Comparison of ENCODE assay signal across 8 cellular contexts in the genomic region with DNA sequence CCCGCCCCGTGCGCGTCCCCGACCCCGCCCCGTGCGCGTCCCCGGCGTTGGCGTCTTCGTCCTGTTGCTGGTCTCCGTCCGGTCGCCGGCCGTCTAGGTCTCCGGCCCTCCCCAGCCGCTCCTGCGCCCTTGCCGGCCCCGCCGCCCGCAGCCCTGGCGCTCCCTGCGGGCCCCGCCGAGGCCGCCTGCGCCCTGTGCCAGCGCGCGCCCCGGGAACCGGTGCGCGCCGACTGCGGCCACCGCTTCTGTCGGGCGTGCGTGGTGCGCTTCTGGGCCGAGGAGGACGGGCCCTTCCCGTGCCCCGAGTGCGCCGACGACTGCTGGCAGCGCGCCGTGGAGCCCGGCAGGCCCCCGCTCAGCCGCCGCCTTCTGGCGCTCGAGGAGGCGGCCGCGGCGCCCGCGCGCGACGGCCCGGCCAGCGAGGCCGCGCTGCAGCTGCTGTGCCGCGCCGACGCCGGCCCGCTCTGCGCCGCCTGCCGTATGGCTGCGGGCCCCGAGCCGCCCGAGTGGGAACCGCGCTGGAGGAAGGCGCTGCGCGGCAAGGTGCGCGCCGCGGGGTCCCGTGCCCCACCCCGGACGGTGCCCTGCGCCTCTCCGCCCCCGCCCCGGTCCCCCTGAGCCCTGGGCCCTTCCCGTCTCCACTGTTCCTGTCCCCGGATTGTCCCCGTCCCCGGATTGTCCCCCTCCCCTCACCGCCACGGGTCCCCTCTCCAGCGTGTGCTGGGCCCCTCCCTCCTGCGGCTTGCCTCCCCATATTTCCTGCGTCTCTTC. TPM values are rescaled to one million over a fixed set of nuclear protein-coding genes. Genes with fewer than 3 reads are reported as not detected.
DNase-seq lines count a peak whose midpoint lies in the region; ATAC-seq and TF ChIP-seq lines count a peak whose summit lies in the region.

A gene (plus strand): TSS at position 47 of the 771 bp plus-strand sequence.

- no peak for TF ChIP-seq CTCF in DND-41 (IDR thresholded peaks at IDR 0.05; ENCODE audit: borderline replicate concordance, extremely low read depth, low read length, poor library complexity, severe bottlenecking)

- in situ Hi-C loops in endometrial microvascular endothelial cells (cut with HindIII; ENCODE audit: inconsistent ontology term, low pct_unique_long_range_greater_than_20kb, low sequenced_read_pairs) = no loop called here

- H3K4me1 Mint-ChIP-seq in stimulated activated naive B cell treated with anti-CD40 and anti-IgM and Interleukin-4, amounts not matched to agents 10 μg/mL and 1 μg/mL and 100 μg/mL, for 72 hours = peaks cover 26 to 32% of the 10 kb centered on the region in 2 donors

- peak within 1 kb of the TSS; percentile 98 to 99 for H3K4me3 Mint-ChIP-seq in stimulated activated naive B cell treated with anti-CD40 and anti-IgM and Interleukin-4, amounts not matched to agents 10 μg/mL and 1 μg/mL and 100 μg/mL, for 72 hours

- H3K27me3 Mint-ChIP-seq in stimulated activated naive B cell treated with anti-CD40 and anti-IgM and Interleukin-4, amounts not matched to agents 10 μg/mL and 1 μg/mL and 100 μg/mL, for 72 hours = no peaks in the 10 kb centered on the region

- H3K9me3 ChIP-seq in DND-41 (ENCODE audit: insufficient read depth, low read length, severe bottlenecking) (no peaks in the 10 kb centered on the region), HUES6 (ENCODE audit: control insufficient read depth, insufficient read depth, low read depth, low read length) (no peaks in the 10 kb centered on the region), mucosa of rectum (ENCODE audit: control insufficient read depth in 2 of 2, low read length in 2 of 2) (no peaks in the 10 kb centered on the region)

- H3K27me3 ChIP-seq in DND-41 (ENCODE audit: insufficient read depth, low read length, poor library complexity) = no peaks in the 10 kb centered on the region
- H3K27me3 ChIP-seq in HUES6 (ENCODE audit: control insufficient read depth, insufficient read depth, low read length) = no peaks in the 10 kb centered on the region
- no peaks in the 10 kb centered on the region for H3K27me3 ChIP-seq in mucosa of rectum (ENCODE audit: control insufficient read depth in 2 of 2, insufficient read depth in 2 of 2, low read length in 2 of 2)

- ATAC-seq in DND-41 (ENCODE audit: insufficient read depth, low read depth) (peak; percentile 60), GM21423 (IDR thresholded peaks at IDR 0.05; ENCODE audit: unreplicated experiment) (peak; percentile 66)
- ATAC-seq in stimulated activated naive B cell treated with anti-CD40 and anti-IgM and Interleukin-4, amounts not matched to agents 10 μg/mL and 1 μg/mL and 100 μg/mL, for 72 hours (replicated peaks) = peak; percentile 66 to 75

- peak within 1 kb of the TSS; percentile 100 for H3K27ac Mint-ChIP-seq in stimulated activated naive B cell treated with anti-CD40 and anti-IgM and Interleukin-4, amounts not matched to agents 10 μg/mL and 1 μg/mL and 100 μg/mL, for 72 hours

- H3K4me3 ChIP-seq in DND-41 (ENCODE audit: low read depth in 1 of 2, low read length in 2 of 2) (peak within 1 kb of the TSS; percentile 97 to 100), HUES6 (ENCODE audit: low read depth, low read length) (peak within 1 kb of the TSS; percentile 97), mucosa of rectum (ENCODE audit: low read length in 2 of 2) (peak within 1 kb of the TSS; percentile 95)

- DNase-seq in DND-41 (peak; percentile 82), SIG-M5 treated with dmso at 0.1 percent for 504 hours (lab: John Stamatoyannopoulos, UW; ENCODE audit: unreplicated experiment) (no peak)
- peak; percentile 81 to 83 for DNase-seq in activated CD4-positive, alpha-beta T cell treated with anti-CD3 and anti-CD28 coated beads for 4 hours
- no peak for DNase-seq in stimulated activated naive B cell treated with anti-CD40 and anti-IgM and Interleukin-4, amounts not matched to agents 10 μg/mL and 1 μg/mL and 100 μg/mL, for 72 hours

- peak within 1 kb of the TSS; percentile 76 for H2AFZ ChIP-seq in DND-41 (ENCODE audit: low read depth, low read length)

- H3K9ac ChIP-seq in DND-41 (ENCODE audit: low read depth, low read length) (peak within 1 kb of the TSS; percentile 98), HUES6 (ENCODE audit: low read length) (peak within 1 kb of the TSS; percentile 94), mucosa of rectum (ENCODE audit: low read depth in 1 of 2, low read length in 2 of 2) (peak within 1 kb of the TSS; percentile 80 to 98)

- H3K27ac ChIP-seq in DND-41 (ENCODE audit: low read length) (peak within 1 kb of the TSS; percentile 91), HUES6 (ENCODE audit: low read depth, low read length) (peak within 1 kb of the TSS; percentile 97), mucosa of rectum (ENCODE audit: low read depth in 2 of 2, low read length in 2 of 2) (peak within 1 kb of the TSS; percentile 96 to 100)

- H4K20me1 ChIP-seq in DND-41 (ENCODE audit: insufficient read depth, low read length) = peaks cover 31% of the 10 kb centered on the region

- peaks cover 54% of the 10 kb centered on the region for H3K79me2 ChIP-seq in DND-41 (ENCODE audit: insufficient read depth, low read length)

- H3K4me2 ChIP-seq in DND-41 (ENCODE audit: insufficient read depth, low read length) = peak within 1 kb of the TSS; percentile 98

- peaks cover 51% of the 10 kb centered on the region for H3K4me1 ChIP-seq in DND-41 (ENCODE audit: insufficient read depth, low read length)
- H3K4me1 ChIP-seq in HUES6 (ENCODE audit: control insufficient read depth, insufficient read depth, low read length) = peaks cover 18% of the 10 kb centered on the region
- H3K4me1 ChIP-seq in mucosa of rectum (ENCODE audit: control insufficient read depth in 2 of 2, insufficient read depth in 2 of 2, low read length in 2 of 2) = peaks cover 9 to 16% of the 10 kb centered on the region in 2 donors

- H3K36me3 Mint-ChIP-seq in stimulated activated naive B cell treated with anti-CD40 and anti-IgM and Interleukin-4, amounts not matched to agents 10 μg/mL and 1 μg/mL and 100 μg/mL, for 72 hours = peaks cover 21 to 28% of the 10 kb centered on the region in 2 donors

- H3K36me3 ChIP-seq in DND-41 (ENCODE audit: insufficient read depth, low read length) (peaks cover 43% of the 10 kb centered on the region), HUES6 (ENCODE audit: control insufficient read depth, insufficient read depth, low read length) (peaks cover 30% of the 10 kb centered on the region), mucosa of rectum (ENCODE audit: control insufficient read depth in 2 of 2, insufficient read depth in 2 of 2, low read length in 2 of 2) (peaks cover 12 to 16% of the 10 kb centered on the region in 2 donors)

- H3K9me3 Mint-ChIP-seq in stimulated activated naive B cell treated with anti-CD40 and anti-IgM and Interleukin-4, amounts not matched to agents 10 μg/mL and 1 μg/mL and 100 μg/mL, for 72 hours = no peaks in the 10 kb centered on the region

RNA-seq across cellular contexts. Expression of the gene that starts here (rescaled TPM):
- 28.7 TPM for total RNA-seq in endometrial microvascular endothelial cells (ENCODE audit: inconsistent ontology term)

Comparison
In these comparisons a context has a peak if more than half of its experiments do, and no peak if none do; other contexts are left out.
1. DNase-seq: peak in DND-41 (single experiment) and activated CD4-positive, alpha-beta T cell treated with anti-CD3 and anti-CD28 coated beads for 4 hours (2 of 2); none in stimulated activated naive B cell treated with anti-CD40 and anti-IgM and Interleukin-4, amounts not matched to agents 10 μg/mL and 1 μg/mL and 100 μg/mL, for 72 hours (single experiment) and SIG-M5 treated with dmso at 0.1 percent for 504 hours (single experiment).
2. Peak in every context shown above with its lines, with median percentiles within 50 percentile points of each other: ATAC-seq, H3K27ac ChIP-seq, H3K4me3 ChIP-seq and H3K9ac ChIP-seq.